ENCODE assay signal across 2 cellular contexts in the genomic region with DNA sequence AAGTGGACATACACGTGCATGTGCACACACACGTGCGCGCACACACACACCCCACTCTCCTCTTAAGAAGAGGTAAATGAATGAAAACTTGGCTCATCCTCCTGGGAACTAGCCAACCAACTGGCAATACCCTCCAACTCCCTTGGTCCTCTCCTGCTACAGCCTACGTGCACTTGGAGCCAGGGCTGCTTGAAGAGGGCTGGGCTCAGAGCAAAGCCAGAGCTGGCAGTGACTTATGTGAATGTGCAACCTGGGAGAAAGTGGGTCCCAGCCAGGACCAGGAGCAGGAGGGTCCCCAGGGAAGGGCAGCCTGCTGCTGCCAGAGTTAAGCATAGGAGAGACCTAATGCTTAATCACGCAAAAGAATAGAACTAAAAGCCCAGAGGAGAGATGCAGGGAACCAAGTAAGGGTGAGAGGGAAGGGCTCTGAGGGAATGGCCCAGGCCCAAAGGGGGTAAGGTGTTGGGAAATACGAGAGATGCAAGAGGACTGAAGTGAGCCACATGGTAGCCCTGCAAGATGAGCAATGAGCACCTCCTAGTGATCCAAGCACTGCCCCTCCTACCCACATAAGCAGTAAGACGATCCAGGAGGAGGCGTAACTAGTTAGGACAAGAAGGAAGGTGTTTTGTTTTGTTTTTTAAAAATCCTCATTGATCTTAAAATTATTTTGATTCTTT.
TF ChIP-seq lines count a peak whose summit lies in the region.

No MANE protein-coding gene starts in this region.

TF ChIP-seq in Ishikawa, 13 proteins besides CTCF, POLR2A, EP300 and RAD21:
- TF ChIP-seq TEAD4 (IDR thresholded peaks at IDR 0.05) (no peak), YY1 (IDR thresholded peaks at IDR 0.05; ENCODE audit: low read depth) (no peak)

TF ChIP-seq in HepG2, 621 proteins besides CTCF, POLR2A, EP300 and RAD21:
- no peak for TF ChIP-seq SAFB2 (CRISPR knock-in tag; IDR thresholded peaks at IDR 0.05; ENCODE audit: borderline replicate concordance, low read depth)
- TF ChIP-seq ATF1 (CRISPR knock-in tag; IDR thresholded peaks at IDR 0.05) = no peak
- TF ChIP-seq, protein P1, sequence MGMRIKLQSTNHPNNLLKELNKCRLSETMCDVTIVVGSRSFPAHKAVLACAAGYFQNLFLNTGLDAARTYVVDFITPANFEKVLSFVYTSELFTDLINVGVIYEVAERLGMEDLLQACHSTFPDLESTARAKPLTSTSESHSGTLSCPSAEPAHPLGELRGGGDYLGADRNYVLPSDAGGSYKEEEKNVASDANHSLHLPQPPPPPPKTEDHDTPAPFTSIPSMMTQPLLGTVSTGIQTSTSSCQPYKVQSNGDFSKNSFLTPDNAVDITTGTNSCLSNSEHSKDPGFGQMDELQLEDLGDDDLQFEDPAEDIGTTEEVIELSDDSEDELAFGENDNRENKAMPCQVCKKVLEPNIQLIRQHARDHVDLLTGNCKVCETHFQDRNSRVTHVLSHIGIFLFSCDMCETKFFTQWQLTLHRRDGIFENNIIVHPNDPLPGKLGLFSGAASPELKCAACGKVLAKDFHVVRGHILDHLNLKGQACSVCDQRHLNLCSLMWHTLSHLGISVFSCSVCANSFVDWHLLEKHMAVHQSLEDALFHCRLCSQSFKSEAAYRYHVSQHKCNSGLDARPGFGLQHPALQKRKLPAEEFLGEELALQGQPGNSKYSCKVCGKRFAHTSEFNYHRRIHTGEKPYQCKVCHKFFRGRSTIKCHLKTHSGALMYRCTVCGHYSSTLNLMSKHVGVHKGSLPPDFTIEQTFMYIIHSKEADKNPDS (CRISPR knock-in tag; IDR thresholded peaks at IDR 0.05) = no peak
- TF ChIP-seq ETV5 (CRISPR knock-in tag; IDR thresholded peaks at IDR 0.05; ENCODE audit: borderline replicate concordance) = no peak
- TF ChIP-seq CENPX (CRISPR knock-in tag; IDR thresholded peaks at IDR 0.05) = no peak
- TF ChIP-seq, protein P2, sequence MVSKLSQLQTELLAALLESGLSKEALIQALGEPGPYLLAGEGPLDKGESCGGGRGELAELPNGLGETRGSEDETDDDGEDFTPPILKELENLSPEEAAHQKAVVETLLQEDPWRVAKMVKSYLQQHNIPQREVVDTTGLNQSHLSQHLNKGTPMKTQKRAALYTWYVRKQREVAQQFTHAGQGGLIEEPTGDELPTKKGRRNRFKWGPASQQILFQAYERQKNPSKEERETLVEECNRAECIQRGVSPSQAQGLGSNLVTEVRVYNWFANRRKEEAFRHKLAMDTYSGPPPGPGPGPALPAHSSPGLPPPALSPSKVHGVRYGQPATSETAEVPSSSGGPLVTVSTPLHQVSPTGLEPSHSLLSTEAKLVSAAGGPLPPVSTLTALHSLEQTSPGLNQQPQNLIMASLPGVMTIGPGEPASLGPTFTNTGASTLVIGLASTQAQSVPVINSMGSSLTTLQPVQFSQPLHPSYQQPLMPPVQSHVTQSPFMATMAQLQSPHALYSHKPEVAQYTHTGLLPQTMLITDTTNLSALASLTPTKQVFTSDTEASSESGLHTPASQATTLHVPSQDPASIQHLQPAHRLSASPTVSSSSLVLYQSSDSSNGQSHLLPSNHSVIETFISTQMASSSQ (IDR thresholded peaks at IDR 0.05; ENCODE audit: low read depth) = no peak
- TF ChIP-seq, protein P2 (CRISPR knock-in tag; IDR thresholded peaks at IDR 0.05; ENCODE audit: borderline replicate concordance) = no peak
- TF ChIP-seq, protein P3, sequence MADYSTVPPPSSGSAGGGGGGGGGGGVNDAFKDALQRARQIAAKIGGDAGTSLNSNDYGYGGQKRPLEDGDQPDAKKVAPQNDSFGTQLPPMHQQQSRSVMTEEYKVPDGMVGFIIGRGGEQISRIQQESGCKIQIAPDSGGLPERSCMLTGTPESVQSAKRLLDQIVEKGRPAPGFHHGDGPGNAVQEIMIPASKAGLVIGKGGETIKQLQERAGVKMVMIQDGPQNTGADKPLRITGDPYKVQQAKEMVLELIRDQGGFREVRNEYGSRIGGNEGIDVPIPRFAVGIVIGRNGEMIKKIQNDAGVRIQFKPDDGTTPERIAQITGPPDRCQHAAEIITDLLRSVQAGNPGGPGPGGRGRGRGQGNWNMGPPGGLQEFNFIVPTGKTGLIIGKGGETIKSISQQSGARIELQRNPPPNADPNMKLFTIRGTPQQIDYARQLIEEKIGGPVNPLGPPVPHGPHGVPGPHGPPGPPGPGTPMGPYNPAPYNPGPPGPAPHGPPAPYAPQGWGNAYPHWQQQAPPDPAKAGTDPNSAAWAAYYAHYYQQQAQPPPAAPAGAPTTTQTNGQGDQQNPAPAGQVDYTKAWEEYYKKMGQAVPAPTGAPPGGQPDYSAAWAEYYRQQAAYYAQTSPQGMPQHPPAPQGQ (CRISPR knock-in tag; IDR thresholded peaks at IDR 0.05; ENCODE audit: borderline replicate concordance) = no peak
- TF ChIP-seq ARNT2 (CRISPR knock-in tag; IDR thresholded peaks at IDR 0.05; ENCODE audit: low read depth) = no peak
- TF ChIP-seq HMGXB3 (CRISPR knock-in tag; IDR thresholded peaks at IDR 0.05; ENCODE audit: borderline replicate concordance) = no peak
- TF ChIP-seq YY1 (IDR thresholded peaks at IDR 0.05; ENCODE audit: insufficient read depth, insufficient replicate concordance, low read depth, low read length) = no peak
- TF ChIP-seq SRF (IDR thresholded peaks at IDR 0.05; ENCODE audit: low read depth, low read length) = no peak
- TF ChIP-seq POLR2AphosphoS2 (IDR thresholded peaks at IDR 0.05; ENCODE audit: low read depth, low read length) = no peak
- 0 out of 2 replicates have a peak, but pooled peaks have one; percentile 22 for TF ChIP-seq ZNF253 (CRISPR knock-in tag; IDR thresholded peaks at IDR 0.05; ENCODE audit: borderline replicate concordance)
- TF ChIP-seq THAP7 (CRISPR knock-in tag; IDR thresholded peaks at IDR 0.05) = no peak
- no peak for TF ChIP-seq ZNF547 (CRISPR knock-in tag; IDR thresholded peaks at IDR 0.05)
- no peak for TF ChIP-seq ZNF777 (CRISPR knock-in tag; IDR thresholded peaks at IDR 0.05)
- no peak for TF ChIP-seq NR1H2 (CRISPR knock-in tag; IDR thresholded peaks at IDR 0.05; ENCODE audit: borderline replicate concordance, low read depth)
- TF ChIP-seq GTF2F1 (IDR thresholded peaks at IDR 0.05; ENCODE audit: low read length) = no peak
- TF ChIP-seq XRCC5 (optimal IDR thresholded peaks at IDR 0.05; ENCODE audit: low read length) = no peak
- TF ChIP-seq ZNF383 (CRISPR knock-in tag; IDR thresholded peaks at IDR 0.05; ENCODE audit: borderline replicate concordance) = no peak
- TF ChIP-seq ZNF468 (CRISPR knock-in tag; IDR thresholded peaks at IDR 0.05) = no peak
- no peak for TF ChIP-seq TEAD2 (CRISPR knock-in tag; IDR thresholded peaks at IDR 0.05)
- TF ChIP-seq SP4 (CRISPR knock-in tag; IDR thresholded peaks at IDR 0.05) = no peak
- TF ChIP-seq KDM1A (CRISPR knock-in tag; IDR thresholded peaks at IDR 0.05) = no peak
- 0 out of 2 replicates have a peak, but pooled peaks have one; percentile 24 for TF ChIP-seq STAG1 (CRISPR knock-in tag; IDR thresholded peaks at IDR 0.05)
- TF ChIP-seq ZNF280B (CRISPR knock-in tag; IDR thresholded peaks at IDR 0.05; ENCODE audit: borderline replicate concordance) = 0 out of 2 replicates have a peak, but pooled peaks have one; percentile 31
TF ChIP-seq in HepG2: peak in this region for 3.
